Comparison of ENCODE assay signal across 1 cellular context in the genomic region with DNA sequence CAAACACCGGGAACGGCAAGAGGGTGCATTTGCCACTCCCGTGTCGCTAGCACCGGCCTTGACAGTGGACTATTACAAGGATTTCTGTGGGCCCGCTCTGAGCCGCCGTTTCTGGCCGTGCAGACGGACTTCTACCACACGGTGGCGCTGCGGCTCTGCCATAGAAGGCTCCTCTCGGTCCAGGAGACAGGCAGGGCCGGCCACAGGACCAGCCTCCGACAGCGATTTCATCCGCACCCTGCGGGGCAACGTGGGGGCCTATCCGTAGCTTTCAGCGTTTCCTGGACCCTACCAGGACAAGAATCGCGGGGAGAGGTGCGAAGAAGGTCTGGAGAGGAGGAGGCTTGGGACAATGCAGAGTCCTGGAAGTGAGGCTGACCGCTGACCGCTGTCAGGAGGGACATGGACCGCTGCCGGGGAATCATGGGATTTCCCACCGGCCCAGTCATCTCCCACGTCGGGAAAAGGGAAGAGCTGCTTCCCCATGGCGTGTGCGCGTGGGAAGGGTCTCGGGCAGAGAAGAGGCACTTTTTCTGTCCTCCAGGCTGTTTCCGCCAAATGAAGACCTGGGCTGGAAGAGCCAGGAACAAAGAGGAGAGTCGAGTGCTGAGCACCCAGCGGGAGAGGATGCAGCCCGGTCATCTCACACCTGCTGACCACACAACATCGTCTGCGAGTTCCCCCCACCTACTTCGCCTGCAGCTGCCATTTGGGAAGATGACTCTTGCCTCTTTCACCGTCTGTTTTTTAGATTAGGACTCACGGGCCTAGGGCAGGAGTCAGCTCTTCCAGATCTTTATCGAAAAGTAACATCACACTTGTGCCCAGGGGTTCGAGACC.
A peak's percentile ranks its signal among the peaks of the same experiment; 100 is the strongest.
TF ChIP-seq lines count a peak whose summit lies in the region.

No MANE protein-coding gene starts in this region.

TF ChIP-seq in K562, 482 proteins besides CTCF, POLR2A, EP300 and RAD21 (continued from another document):
- TF ChIP-seq MLLT1 (IDR thresholded peaks at IDR 0.05) (no peak), STAG1 (CRISPR knock-in tag; IDR thresholded peaks at IDR 0.05; ENCODE audit: borderline replicate concordance) (peak; percentile 97), ZBTB17 (CRISPR knock-in tag; IDR thresholded peaks at IDR 0.05) (0 out of 2 replicates have a peak, but pooled peaks have one; percentile 54), TEAD2 (tag; IDR thresholded peaks at IDR 0.05) (no peak), ZZZ3 (IDR thresholded peaks at IDR 0.05) (no peak), HCFC1 (IDR thresholded peaks at IDR 0.05; ENCODE audit: low read depth, low read length) (no peak), CCAR2 (IDR thresholded peaks at IDR 0.05; ENCODE audit: low read depth, low read length) (no peak), RFX5 (IDR thresholded peaks at IDR 0.05; ENCODE audit: low read depth, low read length) (no peak), FOXJ3 (CRISPR knock-in tag; IDR thresholded peaks at IDR 0.05) (no peak), CC2D1A (IDR thresholded peaks at IDR 0.05) (no peak), CAMTA2 (CRISPR knock-in tag; conservative IDR thresholded peaks at IDR 0.05) (no peak), E2F8 (IDR thresholded peaks at IDR 0.05; ENCODE audit: low read depth, partially characterized antibody) (no peak), HLTF (IDR thresholded peaks at IDR 0.05) (no peak), ZNF780A (CRISPR knock-in tag; IDR thresholded peaks at IDR 0.05) (no peak), ZNF316 (IDR thresholded peaks at IDR 0.05) (no peak), MAZ (CRISPR knock-in tag; conservative IDR thresholded peaks at IDR 0.05 in 1 of 2, IDR thresholded peaks at IDR 0.05 in 1 of 2) (peak; percentile 42 to 71), BHLHE40 (IDR thresholded peaks at IDR 0.05; ENCODE audit: low read length) (0 out of 2 replicates have a peak, but pooled peaks have one; percentile 17), MEF2D (tag; conservative IDR thresholded peaks at IDR 0.05; ENCODE audit: low read depth) (no peak), TCF7L2 (IDR thresholded peaks at IDR 0.05; ENCODE audit: low read depth, low read length) (no peak), TBP (optimal IDR thresholded peaks at IDR 0.05; ENCODE audit: low read depth, low read length) (no peak), CREBBP (IDR thresholded peaks at IDR 0.05; ENCODE audit: low read depth, low read length) (no peak), ATF6 (CRISPR knock-in tag; IDR thresholded peaks at IDR 0.05) (no peak), EWSR1 (IDR thresholded peaks at IDR 0.05; ENCODE audit: borderline replicate concordance, low read depth, partially characterized antibody) (no peak)
- TF ChIP-seq, protein P1, sequence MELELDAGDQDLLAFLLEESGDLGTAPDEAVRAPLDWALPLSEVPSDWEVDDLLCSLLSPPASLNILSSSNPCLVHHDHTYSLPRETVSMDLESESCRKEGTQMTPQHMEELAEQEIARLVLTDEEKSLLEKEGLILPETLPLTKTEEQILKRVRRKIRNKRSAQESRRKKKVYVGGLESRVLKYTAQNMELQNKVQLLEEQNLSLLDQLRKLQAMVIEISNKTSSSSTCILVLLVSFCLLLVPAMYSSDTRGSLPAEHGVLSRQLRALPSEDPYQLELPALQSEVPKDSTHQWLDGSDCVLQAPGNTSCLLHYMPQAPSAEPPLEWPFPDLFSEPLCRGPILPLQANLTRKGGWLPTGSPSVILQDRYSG (tag; conservative IDR thresholded peaks at IDR 0.05; ENCODE audit: low read depth) = no peak
- TF ChIP-seq, protein P2, sequence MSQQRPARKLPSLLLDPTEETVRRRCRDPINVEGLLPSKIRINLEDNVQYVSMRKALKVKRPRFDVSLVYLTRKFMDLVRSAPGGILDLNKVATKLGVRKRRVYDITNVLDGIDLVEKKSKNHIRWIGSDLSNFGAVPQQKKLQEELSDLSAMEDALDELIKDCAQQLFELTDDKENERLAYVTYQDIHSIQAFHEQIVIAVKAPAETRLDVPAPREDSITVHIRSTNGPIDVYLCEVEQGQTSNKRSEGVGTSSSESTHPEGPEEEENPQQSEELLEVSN (IDR thresholded peaks at IDR 0.05; ENCODE audit: borderline replicate concordance in 1 of 2, extremely low read depth in 1 of 2, insufficient read depth in 1 of 2, insufficient read length in 1 of 2, low read depth in 1 of 2, low read length in 1 of 2, poor library complexity in 1 of 2, severe bottlenecking in 1 of 2) = no peak
